8 cellular contexts compared by ENCODE assay signal in the genomic region with DNA sequence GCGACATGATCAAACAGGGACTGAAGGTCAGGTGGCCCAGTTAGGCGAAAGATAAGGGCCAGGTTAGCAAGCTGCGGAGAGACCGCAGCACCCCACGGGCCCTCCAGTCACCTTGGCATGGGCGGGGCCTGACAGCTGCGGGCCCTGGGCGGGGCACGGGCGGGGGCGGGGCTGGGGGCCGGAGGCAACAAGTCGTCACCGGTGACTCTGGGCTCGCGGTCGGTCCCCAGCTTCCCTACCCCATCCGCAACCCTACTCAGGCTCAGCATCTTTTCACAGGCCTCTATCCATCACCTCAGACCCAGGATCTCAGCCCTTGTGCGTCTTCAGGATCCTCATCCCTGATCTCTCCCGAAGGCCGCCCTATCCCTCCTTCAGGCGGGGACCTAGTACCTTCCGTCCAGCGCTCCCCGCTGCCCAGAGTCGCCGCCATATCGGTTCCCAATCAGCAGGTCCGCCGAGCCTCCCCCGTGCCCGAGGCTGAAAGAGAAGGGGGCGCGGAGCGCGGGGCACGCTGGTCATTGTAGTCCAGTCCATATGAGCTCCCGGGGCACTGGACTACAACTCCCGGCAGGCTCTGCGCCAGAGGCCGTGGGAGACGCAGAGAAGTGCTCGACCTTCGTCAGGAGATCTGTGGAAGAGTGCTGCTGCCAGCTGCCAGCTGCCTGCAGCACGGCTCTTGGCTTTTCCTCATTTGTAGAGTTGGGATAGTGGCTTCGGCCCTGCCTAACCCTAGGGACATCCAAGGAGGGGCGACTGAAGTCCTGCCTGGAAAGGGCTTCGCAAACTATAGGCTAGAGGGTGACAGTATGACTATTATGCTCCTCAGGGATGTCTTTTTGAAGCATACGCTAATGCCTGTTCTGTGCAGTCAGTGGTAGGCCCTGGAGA. TPM values are rescaled to one million over a fixed set of nuclear protein-coding genes. Genes with fewer than 3 reads are reported as not detected.
DNase-seq lines count a peak whose midpoint lies in the region; ATAC-seq and TF ChIP-seq lines count a peak whose summit lies in the region.

A gene (minus strand): TSS at position 513 of the 891 bp plus-strand sequence. CDS start 80 bp downstream, at position 433.

- H3K4me1 ChIP-seq in A673 (ENCODE audit: insufficient read depth, low read length, poor library complexity, severe bottlenecking) (peaks cover 14% of the 10 kb centered on the region), iPS-18a (ENCODE audit: control insufficient read depth, low read depth, low read length) (peaks cover 12% of the 10 kb centered on the region), skeletal muscle tissue (ENCODE audit: control insufficient read depth in 3 of 3, insufficient read depth in 3 of 3, low read length in 3 of 3) (peaks cover 10 to 19% (median 10%) of the 10 kb centered on the region in 3 donors)

- peak within 1 kb of the TSS; percentile 86 for H3K9ac ChIP-seq in iPS-18a (ENCODE audit: low read length)
- peak within 1 kb of the TSS; percentile 98 to 100 (median 99) for H3K9ac ChIP-seq in skeletal muscle tissue (ENCODE audit: low read depth in 1 of 3, low read length in 3 of 3)

- TF ChIP-seq CTCF in A673 (conservative IDR thresholded peaks at IDR 0.05; ENCODE audit: low read depth, low read length), result no peak
- no peak for TF ChIP-seq CTCF in VCaP (conservative IDR thresholded peaks at IDR 0.05)

- H3K27ac ChIP-seq in A673 (ENCODE audit: low read depth, low read length, poor library complexity, severe bottlenecking), result peak within 1 kb of the TSS; percentile 78
- H3K27ac ChIP-seq in VCaP, result peak within 1 kb of the TSS; percentile 86
- peak within 1 kb of the TSS; percentile 84 for H3K27ac ChIP-seq in iPS-18a (ENCODE audit: low read length)
- H3K27ac ChIP-seq in skeletal muscle tissue (ENCODE audit: low read depth, low read length), result peak within 1 kb of the TSS; percentile 99

- peak within 1 kb of the TSS; percentile 78 for H3K4me3 ChIP-seq in A673 (ENCODE audit: low read depth, low read length, poor library complexity, severe bottlenecking)
- peak within 1 kb of the TSS; percentile 92 for H3K4me3 ChIP-seq in iPS-18a (ENCODE audit: low read length)
- peak within 1 kb of the TSS; percentile 99 for H3K4me3 ChIP-seq in skeletal muscle tissue (ENCODE audit: low read length in 3 of 3)

- POLR2A ChIA-PET in A673 (lab: Charles Lee; ENCODE audit: low non-redundant PET), result interaction anchor here (0.6 kb wide), 1 partner anchor 273 kb away, joined by 6 read pairs; no protein-coding TSS in a partner anchor

- peak; percentile 53 for ATAC-seq in GM18870 (IDR thresholded peaks at IDR 0.05; ENCODE audit: unreplicated experiment)
- ATAC-seq in HG03103 (IDR thresholded peaks at IDR 0.05; ENCODE audit: low read depth, unreplicated experiment), result peak; percentile 89

- intact Hi-C loops in A673 (cut with micrococcal nuclease; ENCODE audit: unreplicated experiment), result no loop called here

- H3K36me3 ChIP-seq in A673 (ENCODE audit: insufficient read depth, low read length, poor library complexity, severe bottlenecking) (no peaks in the 10 kb centered on the region), iPS-18a (ENCODE audit: control insufficient read depth, low read depth, low read length) (peaks cover 8% of the 10 kb centered on the region), skeletal muscle tissue (ENCODE audit: control insufficient read depth in 3 of 3, insufficient read depth in 3 of 3, low read length in 3 of 3) (peaks cover 6 to 14% (median 7%) of the 10 kb centered on the region in 3 donors)

- H3K9me3 ChIP-seq in A673 (ENCODE audit: low read depth, low read length, poor library complexity, severe bottlenecking) (no peaks in the 10 kb centered on the region), iPS-18a (ENCODE audit: control insufficient read depth, low read depth, low read length) (no peaks in the 10 kb centered on the region), skeletal muscle tissue (ENCODE audit: control insufficient read depth in 3 of 3, low read length in 3 of 3) (no peaks in the 10 kb centered on the region)

- DNase-seq in A673 (ENCODE audit: low spot score) (peak; percentile 94), NCI-H2196 treated with DMSO at 0.1 percent for 48 hours (lab: John Stamatoyannopoulos, UW; ENCODE audit: unreplicated experiment) (peak; percentile 87), T47D (ENCODE audit: low read depth in 1 of 2, low spot score in 1 of 2) (peak; percentile 80 to 85)

- BruUV-seq in A673 (replicated peaks; lab: Mats Ljungman, UMichigan), result no TSS peak

- H3K27me3 ChIP-seq in A673 (replicated peaks; ENCODE audit: insufficient read depth, low read depth, low read length, poor library complexity) (no peaks in the 10 kb centered on the region), iPS-18a (ENCODE audit: control insufficient read depth, insufficient read depth, low read length) (no peaks in the 10 kb centered on the region), skeletal muscle tissue (ENCODE audit: control insufficient read depth in 3 of 3, insufficient read depth in 3 of 3, low read length in 3 of 3) (no peaks in the 10 kb centered on the region)

- CTCF ChIA-PET in A673 (lab: Charles Lee), result interaction anchor here (1.0 kb wide), 2 partner anchors 16 to 18 kb away, joined by 3 to 4 read pairs; no protein-coding TSS in a partner anchor

- in situ Hi-C loops in T47D (cut with HindIII; ENCODE audit: low pct_unique_long_range_greater_than_20kb, low sequenced_read_pairs), result no loop called here

RNA-seq across cellular contexts. Expression of the gene that starts here (rescaled TPM):
- total RNA-seq in A673 (2021), result 16.7 and 21.1 TPM in 2 replicates
- 16.2 TPM for total RNA-seq in skeletal muscle tissue

Comparison
In these comparisons a context has a peak if more than half of its experiments do, and no peak if none do; other contexts are left out.
1. Peak in every context shown above with its lines: DNase-seq, ATAC-seq, H3K4me3 ChIP-seq and H3K27ac ChIP-seq.